28 cellular contexts compared by ENCODE assay signal in the genomic region with DNA sequence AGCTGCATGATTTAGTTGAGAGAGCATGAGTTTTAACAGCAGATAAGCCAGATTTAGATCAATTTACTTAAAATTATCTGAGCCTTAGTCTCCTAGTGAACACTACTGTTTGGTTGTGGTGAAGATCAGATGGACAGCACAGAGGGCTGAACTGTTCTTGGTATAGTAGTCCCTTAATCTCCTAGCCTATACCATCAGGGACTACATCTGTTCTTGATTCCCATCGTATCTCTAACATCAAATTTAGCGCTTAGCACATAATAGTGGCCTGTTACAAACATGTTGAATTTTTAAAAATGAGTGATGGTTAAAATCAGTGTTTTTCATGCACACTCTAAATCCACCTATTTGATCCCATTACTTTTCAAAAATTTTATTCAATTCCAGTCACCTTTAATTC.
"Had no signal": no experiment of that assay in that cellular context is flagged by ENCODE, and none has a peak within 500 bp of the region (broad histone marks: within the 10 kb centered on the region; RNA-seq: fewer than 3 reads in every experiment).

No MANE protein-coding gene starts in this region.

- H3K27ac ChIP-seq: brain microvascular endothelial cell, coronary artery, esophagus muscularis mucosa, gastroesophageal sphincter, heart right ventricle, hepatocyte had no signal

- H3K36me3 ChIP-seq: brain microvascular endothelial cell, esophagus muscularis mucosa, gastroesophageal sphincter, heart right ventricle had no signal

- H3K79me2 ChIP-seq: hepatocyte had no signal

- H3K4me2 ChIP-seq: hepatocyte had no signal

- H3K27me3 ChIP-seq: brain microvascular endothelial cell, esophagus muscularis mucosa, gastroesophageal sphincter, heart right ventricle, hepatocyte had no signal

- ATAC-seq: activated CD4-positive, alpha-beta T cell treated with anti-CD3 and anti-CD28 coated beads for 36 hours; activated CD8-positive, alpha-beta memory T cell treated with anti-CD3 and anti-CD28 coated beads, Interleukin-2, amount 10 ng/mL, durations not matched to agents 7 days and 5 days; activated CD8-positive, alpha-beta T cell treated with anti-CD3 and anti-CD28 coated beads, Interleukin-2, amount 10 ng/mL, durations not matched to agents 7 days and 5 days; effector memory CD8-positive, alpha-beta T cell; gastroesophageal sphincter; heart right ventricle; T-helper 17 cell had no signal

- DNase-seq: activated CD4-positive, alpha-beta memory T cell treated with anti-CD3 and anti-CD28 coated beads for 36 hours; activated CD4-positive, alpha-beta T cell treated with anti-CD3 and anti-CD28 coated beads for 36 hours; activated CD4-positive, alpha-beta T cell treated with anti-CD3 and anti-CD28 coated beads, Interleukin-2, amount 10 ng/mL, durations not matched to agents 24 days and 14 days; activated CD4-positive, CD25-positive, alpha-beta regulatory T cell; activated CD4-positive, CD25-positive, alpha-beta regulatory T cell treated with anti-CD3 and anti-CD28 coated beads, Interleukin-2, amount 50 U/mL, for 72 hours; activated CD8-positive, alpha-beta memory T cell treated with anti-CD3 and anti-CD28 coated beads, Interleukin-2, amount 10 ng/mL, durations not matched to agents 7 days and 5 days; activated CD8-positive, alpha-beta memory T cell treated with anti-CD3 and anti-CD28 coated beads, Interleukin-2, amount 50 U/mL, for 4 hours; activated CD8-positive, alpha-beta T cell treated with anti-CD3 and anti-CD28 coated beads, Interleukin-2, amount 10 ng/mL, durations not matched to agents 7 days and 5 days; activated gamma-delta T cell; activated naive CD4-positive, alpha-beta T cell treated with anti-CD3 and anti-CD28 coated beads, Interleukin-2, amount 50 U/mL, for 16 hours; activated naive CD4-positive, alpha-beta T cell treated with Interleukin-2 at 50 U/mL for 16 hours; activated T-cell treated with anti-CD3 and anti-CD28 coated beads, Interleukin-2, amount 50 U/mL, for 1 hour; activated T-cell treated with anti-CD3 and anti-CD28 coated beads, Interleukin-2, amount 50 U/mL, for 48 hours; amniotic stem cell; anterior cingulate cortex; brain microvascular endothelial cell; dermis blood vessel endothelial cell; effector CD4-positive, alpha-beta T cell; effector memory CD8-positive, alpha-beta T cell; erythroblast; foreskin melanocyte; heart right ventricle; T-helper 17 cell; T1000 had no signal

- H2AFZ ChIP-seq: hepatocyte had no signal

- H3K9me3 ChIP-seq: esophagus muscularis mucosa, gastroesophageal sphincter, heart right ventricle had no signal

- H3K4me3 ChIP-seq: coronary artery, esophagus muscularis mucosa, gastroesophageal sphincter, heart right ventricle, hepatocyte had no signal

- H3K4me1 ChIP-seq: esophagus muscularis mucosa, gastroesophageal sphincter, heart right ventricle had no signal
